Comparison of ENCODE assay signal across 10 cellular contexts in genomic region chr1:26277261-26277661, GRCh38. TPM values are rescaled to one million over a fixed set of nuclear protein-coding genes. Genes with fewer than 3 reads are reported as not detected.
DNase-seq lines count a peak whose midpoint lies in the region; ATAC-seq and TF ChIP-seq lines count a peak whose summit lies in the region.
"Had no signal": no experiment of that assay in that cellular context is flagged by ENCODE, and none has a peak within 500 bp of the region (broad histone marks: within the 10 kb centered on the region; RNA-seq: fewer than 3 reads in every experiment).

No MANE protein-coding gene starts in this region.

- H3K27me3 Mint-ChIP-seq in CD4-positive, CD25-positive, alpha-beta regulatory T cell, result no peaks in the 10 kb centered on the region

- peak overlapping the region; percentile 93 for H3K27ac ChIP-seq in CD4-positive, CD25-positive, alpha-beta regulatory T cell (ENCODE audit: insufficient read depth, low read length, poor library complexity, severe bottlenecking)
- H3K27ac ChIP-seq in RWPE2 (ENCODE audit: poor library complexity, severe bottlenecking) (peak overlapping the region; percentile 91), esophagus muscularis mucosa (replicated peaks in 1 of 4) (peak overlapping the region; percentile 89 to 98 (median 94)), gastrocnemius medialis (peak overlapping the region; percentile 89 to 98 (median 93))

- peaks cover 21% of the 10 kb centered on the region for H3K36me3 ChIP-seq in CD4-positive, CD25-positive, alpha-beta regulatory T cell (ENCODE audit: control insufficient read depth, insufficient read depth, low read length)
- H3K36me3 ChIP-seq in RWPE2 (ENCODE audit: low read depth) (peaks cover 36% of the 10 kb centered on the region), esophagus muscularis mucosa (peaks cover 0 to 68% (median 10%) of the 10 kb centered on the region in 4 donors), gastrocnemius medialis (peaks cover 0 to 26% of the 10 kb centered on the region in 2 donors)

- H3K4me1 Mint-ChIP-seq in CD4-positive, CD25-positive, alpha-beta regulatory T cell, result peaks cover 14 to 60% (median 41%) of the 10 kb centered on the region in 4 donors

- peaks cover 24% of the 10 kb centered on the region for H3K36me3 Mint-ChIP-seq in CD4-positive, CD25-positive, alpha-beta regulatory T cell

- no peak for ATAC-seq in CD4-positive, CD25-positive, alpha-beta regulatory T cell (ENCODE audit: low read depth in 2 of 2)
- ATAC-seq in RWPE2 (ENCODE audit: low read depth) (no peak), gastrocnemius medialis (no peak), HG02642 (IDR thresholded peaks at IDR 0.05; ENCODE audit: poor library complexity, unreplicated experiment) (no peak)

- no peaks in the 10 kb centered on the region for H3K27me3 ChIP-seq in CD4-positive, CD25-positive, alpha-beta regulatory T cell (ENCODE audit: control insufficient read depth, insufficient read depth, low read length)
- H3K27me3 ChIP-seq in RWPE2 (ENCODE audit: insufficient read depth, poor library complexity, severe bottlenecking) (no peaks in the 10 kb centered on the region), esophagus muscularis mucosa (no peaks in the 10 kb centered on the region), gastrocnemius medialis (no peaks in the 10 kb centered on the region)

- intact Hi-C loops in esophagus muscularis mucosa (cut with DNase I), result no loop called here
- intact Hi-C loops in gastrocnemius medialis (cut with DNase I; ENCODE audit: low total_unique reads), result loop anchor here (5.0 kb wide), 1 partner anchor 95 kb away; no protein-coding TSS in a partner anchor

- peak overlapping the region in 1 of 4 donors; percentile 88 for H3K4me3 Mint-ChIP-seq in CD4-positive, CD25-positive, alpha-beta regulatory T cell

- TF ChIP-seq EP300 in esophagus muscularis mucosa (IDR thresholded peaks at IDR 0.05), result no peak

- H3K9me3 Mint-ChIP-seq in CD4-positive, CD25-positive, alpha-beta regulatory T cell, result no peaks in the 10 kb centered on the region

- WGBS in esophagus muscularis mucosa, result 82% methylated on average over 3 of the region's 3 CpGs

- no peak for DNase-seq in CD4-positive, CD25-positive, alpha-beta regulatory T cell
- DNase-seq in RWPE2 (ENCODE audit: low spot score) (no peak), esophagus muscularis mucosa (ENCODE audit: extremely low spot score) (no peak), gastrocnemius medialis (no peak), NCI-H187 (lab: John Stamatoyannopoulos, UW) (no peak), COLO829 (ENCODE audit: low spot score) (no peak)
- DNase-seq in stimulated activated CD4-positive, alpha-beta T cell treated with anti-CD3 and anti-CD28 coated beads, Interleukin-4, amount 100 ng/mL, for 24 hours, result no peak
- DNase-seq: activated CD4-positive, alpha-beta T cell treated with anti-CD3 and anti-CD28 coated beads, Interleukin-2, amount 50 U/mL, for 48 hours had no signal

- no peaks in the 10 kb centered on the region for H3K9me3 ChIP-seq in CD4-positive, CD25-positive, alpha-beta regulatory T cell (ENCODE audit: control insufficient read depth in 2 of 2, low read length in 2 of 2)
- H3K9me3 ChIP-seq in RWPE2 (ENCODE audit: severe bottlenecking) (no peaks in the 10 kb centered on the region), esophagus muscularis mucosa (no peaks in the 10 kb centered on the region), gastrocnemius medialis (no peaks in the 10 kb centered on the region)

- TF ChIP-seq POLR2A in esophagus muscularis mucosa (IDR thresholded peaks at IDR 0.05; ENCODE audit: low read depth) (no peak), gastrocnemius medialis (IDR thresholded peaks at IDR 0.05) (no peak)

- H3K4me3 ChIP-seq in CD4-positive, CD25-positive, alpha-beta regulatory T cell (ENCODE audit: low read depth, low read length), result no peak overlapping the region
- H3K4me3 ChIP-seq in RWPE2 (ENCODE audit: severe bottlenecking), result no peak overlapping the region
- H3K4me3 ChIP-seq in esophagus muscularis mucosa, result no peak overlapping the region
- no peak overlapping the region for H3K4me3 ChIP-seq in gastrocnemius medialis

- TF ChIP-seq CTCF in RWPE2 (IDR thresholded peaks at IDR 0.05; ENCODE audit: poor library complexity, severe bottlenecking) (no peak), esophagus muscularis mucosa (IDR thresholded peaks at IDR 0.05) (no peak), gastrocnemius medialis (IDR thresholded peaks at IDR 0.05 in 4 of 5, conservative IDR thresholded peaks at IDR 0.05 in 1 of 5) (no peak)

- H3K27ac Mint-ChIP-seq in CD4-positive, CD25-positive, alpha-beta regulatory T cell, result peak overlapping the region; percentile 82 to 99 (median 90)

- in situ Hi-C loops in gastrocnemius medialis (cut with MboI; ENCODE audit: low sequenced_read_pairs in 4 of 4), result loop anchor here in 2 of 4 donors (5.0 kb wide), 1 partner anchor 45 kb away; no protein-coding TSS in a partner anchor

- H3K4me1 ChIP-seq in CD4-positive, CD25-positive, alpha-beta regulatory T cell (ENCODE audit: control insufficient read depth, insufficient read depth, low read length, poor library complexity, severe bottlenecking), result peaks cover 67% of the 10 kb centered on the region
- H3K4me1 ChIP-seq in RWPE2 (ENCODE audit: insufficient read depth, poor library complexity, severe bottlenecking), result peaks cover 54% of the 10 kb centered on the region
- peaks cover 57 to 68% (median 67%) of the 10 kb centered on the region in 4 donors for H3K4me1 ChIP-seq in esophagus muscularis mucosa
- peaks cover 49 to 67% of the 10 kb centered on the region in 2 donors for H3K4me1 ChIP-seq in gastrocnemius medialis

RNA-seq across cellular contexts. Expression of gene SH3BGRL3, which starts 2.6 kb away (rescaled TPM):
- total RNA-seq in CD4-positive, CD25-positive, alpha-beta regulatory T cell, result 404 TPM
- polyA plus RNA-seq in CD4-positive, CD25-positive, alpha-beta regulatory T cell, result 1,000 to 10,000 TPM; 1,085 to 1,853 (median 1,299) TPM
- 10 to 100 TPM; 52.7 to 81.7 (median 59.8) TPM for total RNA-seq in esophagus muscularis mucosa
- 10 to 100 TPM; 10.3 to 16.9 (median 13.1) TPM for total RNA-seq in gastrocnemius medialis

RNA-seq across cellular contexts. Expression of gene UBXN11, which starts 29.2 kb away (rescaled TPM):
- total RNA-seq in CD4-positive, CD25-positive, alpha-beta regulatory T cell, result 30.8 TPM
- 10 to 100 TPM in 3 of 4 donors, 1 to 10 TPM in 1; 8.1 to 15.2 (median 11.0) TPM for polyA plus RNA-seq in CD4-positive, CD25-positive, alpha-beta regulatory T cell
- total RNA-seq in esophagus muscularis mucosa (10 to 100 TPM in 2 of 4 donors, 1 to 10 TPM in 2; 7.1 to 13.3 (median 10.1) TPM), gastrocnemius medialis (1 to 10 TPM; 2.7 to 3.8 (median 3.4) TPM)

RNA-seq across cellular contexts. Expression of gene CD52, which starts 40.5 kb away (rescaled TPM):
- 1,528 TPM for total RNA-seq in CD4-positive, CD25-positive, alpha-beta regulatory T cell
- polyA plus RNA-seq in CD4-positive, CD25-positive, alpha-beta regulatory T cell, result over 10,000 TPM in 2 of 4 donors, 1,000 to 10,000 TPM in 2; 9,467 to 12,173 (median 10,919) TPM
- total RNA-seq in esophagus muscularis mucosa (10 to 100 TPM in 1 of 4 donors, 1 to 10 TPM in 2, not detected in 1; 3.8 to 14.0 (median 7.1) TPM), gastrocnemius medialis (1 to 10 TPM in 2 of 4 donors, not detected in 2; 1.4 to 2.8 TPM)
- total RNA-seq: dermis microvascular lymphatic vessel endothelial cell had no signal

RNA-seq across cellular contexts. Expression of gene CEP85, which starts 43.3 kb away (rescaled TPM):
- total RNA-seq in CD4-positive, CD25-positive, alpha-beta regulatory T cell, result 18.0 TPM
- 1 to 10 TPM; 6.5 to 9.8 (median 7.7) TPM for polyA plus RNA-seq in CD4-positive, CD25-positive, alpha-beta regulatory T cell
- total RNA-seq in esophagus muscularis mucosa (1 to 10 TPM; 3.0 to 6.3 (median 4.8) TPM), gastrocnemius medialis (10 to 100 TPM; 28.5 to 61.6 (median 41.3) TPM)

Comparison
In these comparisons a context has a peak if more than half of its experiments do, and no peak if none do; other contexts are left out.
1. RNA of gene CD52, which starts 40.5 kb away (total RNA-seq): 1,528 TPM in CD4-positive, CD25-positive, alpha-beta regulatory T cell (single experiment); 3.8 to 14.0 TPM in esophagus muscularis mucosa and 1.4 to 2.8 TPM in gastrocnemius medialis; every median in the first group is over 100 times any median in the second.
2. Peak in every context shown above with its lines, with median percentiles within 50 percentile points of each other: H3K27ac ChIP-seq.